Comparison of ENCODE assay signal across 27 cellular contexts in the genomic region with DNA sequence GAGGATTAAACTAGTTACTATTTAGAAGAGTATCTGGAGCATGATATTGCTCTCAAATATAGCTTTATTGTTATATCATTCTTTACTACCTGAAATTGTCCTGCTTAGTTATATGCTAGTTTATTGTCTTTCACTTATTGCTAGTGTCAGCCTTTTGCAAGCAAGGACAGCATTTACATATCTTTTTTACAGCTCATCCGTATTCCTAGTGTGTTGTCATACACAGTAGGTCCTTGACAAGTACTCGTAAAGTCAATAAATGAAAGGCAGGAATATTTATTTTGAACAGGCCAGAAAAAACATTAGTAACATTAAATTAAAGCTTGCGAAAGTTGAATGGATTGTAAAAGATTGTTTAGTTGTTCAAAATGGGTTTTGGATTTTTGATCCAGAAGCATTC. TPM values are rescaled to one million over a fixed set of nuclear protein-coding genes. Genes with fewer than 3 reads are reported as not detected.
A peak's percentile ranks its signal among the peaks of the same experiment; 100 is the strongest.
DNase-seq lines count a peak whose midpoint lies in the region; ATAC-seq, FAIRE-seq and TF ChIP-seq lines count a peak whose summit lies in the region.
"Had no signal": no experiment of that assay in that cellular context is flagged by ENCODE, and none has a peak within 500 bp of the region (broad histone marks: within the 10 kb centered on the region; RNA-seq: fewer than 3 reads in every experiment).

No MANE protein-coding gene starts in this region.

- H3K4me1 ChIP-seq in K562 (replicated peaks in 1 of 2; ENCODE audit: control insufficient read depth in 2 of 2, insufficient read depth in 2 of 2, low read length in 2 of 2): peaks cover 3 to 32% of the 10 kb centered on the region in 2 experiments; a peak in 4 of 5 replicates
- no peaks in the 10 kb centered on the region for H3K4me1 ChIP-seq in HepG2 (ENCODE audit: insufficient read depth, low read length)
- peaks cover 17% of the 10 kb centered on the region for H3K4me1 ChIP-seq in testis
- peaks cover 9% of the 10 kb centered on the region for H3K4me1 ChIP-seq in MM.1S (ENCODE audit: low read length)
- H3K4me1 ChIP-seq: breast epithelium, upper lobe of right lung had no signal

- FAIRE-seq in K562 (lab: Jason Lieb, UNC) (no peak), HepG2 (lab: Jason Lieb, UNC) (no peak)
- FAIRE-seq: GM18507 had no signal

- H3K27ac ChIP-seq in K562 (ENCODE audit: extremely low read depth, low read depth, low read length) (no peak overlapping the region), HepG2 (ENCODE audit: extremely low read length, insufficient read depth, low read length) (no peak overlapping the region), testis (peak overlapping the region; percentile 46 to 86), MM.1S (ENCODE audit: low read length) (no peak overlapping the region)
- H3K27ac ChIP-seq: breast epithelium, RWPE1, upper lobe of right lung had no signal

- H3K4me3 ChIP-seq in K562 (no peak overlapping the region), HepG2 (replicated peaks in 1 of 3; ENCODE audit: insufficient read depth in 1 of 3, low read depth in 2 of 3, low read length in 3 of 3) (no peak overlapping the region), testis (no peak overlapping the region), MM.1S (ENCODE audit: low read length) (no peak overlapping the region)
- H3K4me3 ChIP-seq: breast epithelium, GM23338, upper lobe of right lung had no signal

- peak; percentile 63 for DNase-seq in NCI-H510A treated with DMSO at 0.1 percent for 48 hours (lab: John Stamatoyannopoulos, UW)
- no peak for DNase-seq in NCI-H510A (lab: John Stamatoyannopoulos, UW)
- no peak for DNase-seq in K562 (ENCODE audit: extremely low read depth in 1 of 4, low spot score in 3 of 4)
- no peak for DNase-seq in HepG2 (ENCODE audit: low spot score)
- no peak for DNase-seq in testis
- no peak for DNase-seq in NCI-H1417 treated with DMSO at 0.1 percent for 48 hours (lab: John Stamatoyannopoulos, UW)
- DNase-seq in MM.1S: no peak
- DNase-seq: 8988T; activated naive CD4-positive, alpha-beta T cell; amniotic stem cell; DMS53; endodermal cell; GDM1; KG1; left cardiac atrium; natural killer cell; NCI-H2171 treated with DMSO at 0.1 percent for 48 hours; NCI-H748 treated with DMSO at 0.1 percent for 48 hours; SK-N-SH; stimulated activated naive CD8-positive, alpha-beta T cell treated with anti-CD3 and anti-CD28 coated beads, Interleukin-15, amount 100 ng/mL, for 72 hours; T-helper 2 cell; upper lobe of right lung had no signal

- 70% methylated on average over 3 of the region's 3 CpGs for WGBS in K562 (ENCODE audit: insufficient coverage, low coverage, missing lambda C conversion rate)
- WGBS in HepG2 (ENCODE audit: low lambda C conversion rate): 83% methylated on average over 3 of the region's 3 CpGs
- 67% methylated on average over 3 of the region's 3 CpGs for WGBS in testis, 2 donors

- intact Hi-C loops in K562 (cut with micrococcal nuclease) (no loop called here), HepG2 (cut with micrococcal nuclease; ENCODE audit: unreplicated experiment) (no loop called here), testis (cut with DNase I; ENCODE audit: low total_unique reads) (no loop called here)

- H2AFZ ChIP-seq in K562 (ENCODE audit: low read depth, low read length): no peak overlapping the region
- H2AFZ ChIP-seq in HepG2 (ENCODE audit: low read length): no peak overlapping the region
- no peak overlapping the region for H2AFZ ChIP-seq in MM.1S (ENCODE audit: low read length)
- H2AFZ ChIP-seq: GM23338 had no signal

- no peaks in the 10 kb centered on the region for H3K27me3 ChIP-seq in K562 (ENCODE audit: control insufficient read depth in 2 of 2, insufficient read depth in 2 of 2, low read length in 2 of 2)
- no peaks in the 10 kb centered on the region for H3K27me3 ChIP-seq in HepG2 (ENCODE audit: control insufficient read depth in 1 of 2, insufficient read depth in 2 of 2, low read length in 2 of 2)
- no peaks in the 10 kb centered on the region for H3K27me3 ChIP-seq in testis
- H3K27me3 ChIP-seq in MM.1S (replicated peaks; ENCODE audit: insufficient read depth, low read length): no peaks in the 10 kb centered on the region
- H3K27me3 ChIP-seq: breast epithelium, upper lobe of right lung had no signal

- no peak overlapping the region for H3K9ac ChIP-seq in K562 (ENCODE audit: insufficient read depth in 1 of 2, low read depth in 2 of 2, low read length in 2 of 2)
- H3K9ac ChIP-seq in HepG2 (ENCODE audit: insufficient read depth, low read depth, low read length): no peak overlapping the region
- H3K9ac ChIP-seq in MM.1S (ENCODE audit: low read length): no peak overlapping the region
- H3K9ac ChIP-seq: SK-N-SH had no signal

- TF ChIP-seq CTCF in K562 (IDR thresholded peaks at IDR 0.05 in 2 of 3, conservative IDR thresholded peaks at IDR 0.05 in 1 of 3; ENCODE audit: insufficient read depth in 2 of 3, low read depth in 1 of 3, low read length in 3 of 3) (no peak), HepG2 (CRISPR knock-in tag; IDR thresholded peaks at IDR 0.05) (no peak), testis (IDR thresholded peaks at IDR 0.05) (no peak), MM.1S (IDR thresholded peaks at IDR 0.05; ENCODE audit: low read length) (no peak)

- H3K9me3 ChIP-seq in K562 (replicated peaks; ENCODE audit: control insufficient read depth, insufficient read depth, low read depth, low read length) (no peaks in the 10 kb centered on the region), HepG2 (ENCODE audit: low read length) (peaks cover 15% of the 10 kb centered on the region), testis (no peaks in the 10 kb centered on the region), MM.1S (replicated peaks; ENCODE audit: insufficient read depth, low read length) (no peaks in the 10 kb centered on the region)

- no peaks in the 10 kb centered on the region for H3K9me2 ChIP-seq in MM.1S (replicated peaks; ENCODE audit: insufficient read depth, low read length)
- H3K9me2 ChIP-seq: SK-N-SH had no signal

- in situ Hi-C loops in K562 (cut with MboI) (no loop called here), HepG2 (cut with HindIII; ENCODE audit: extremely low pct_ligation_motif_present, low pct_unique_long_range_greater_than_20kb) (no loop called here)

- H3K79me2 ChIP-seq in K562 (ENCODE audit: control insufficient read depth, insufficient read depth, low read length) (peaks cover 27% of the 10 kb centered on the region), HepG2 (ENCODE audit: insufficient read depth, low read length) (no peaks in the 10 kb centered on the region), MM.1S (ENCODE audit: low read length) (no peaks in the 10 kb centered on the region)

- H3K9me1 ChIP-seq in K562 (ENCODE audit: control insufficient read depth, insufficient read depth, low read length): no peaks in the 10 kb centered on the region

- no peaks in the 10 kb centered on the region for H4K20me1 ChIP-seq in K562 (replicated peaks; ENCODE audit: control insufficient read depth, insufficient read depth, low read length)
- no peaks in the 10 kb centered on the region for H4K20me1 ChIP-seq in HepG2 (ENCODE audit: insufficient read depth, low read length)
- H4K20me1 ChIP-seq in MM.1S (ENCODE audit: insufficient read depth, low read length): no peaks in the 10 kb centered on the region

- BruUV-seq in K562 (replicated peaks; lab: Mats Ljungman, UMichigan) (no TSS peak), HepG2 (replicated peaks; lab: Mats Ljungman, UMichigan) (no TSS peak)

- H3K4me2 ChIP-seq in K562 (ENCODE audit: insufficient read depth, low read length) (no peak overlapping the region), HepG2 (ENCODE audit: low read depth, low read length) (no peak overlapping the region), MM.1S (ENCODE audit: low read depth, low read length) (no peak overlapping the region)
- H3K4me2 ChIP-seq: GM23338, SK-N-SH had no signal

- ATAC-seq in K562 (no peak), HepG2 (no peak), GM21360 (IDR thresholded peaks at IDR 0.05; ENCODE audit: unreplicated experiment) (no peak)
- ATAC-seq: GM23338; left cardiac atrium; natural killer cell; stimulated activated naive CD8-positive, alpha-beta T cell treated with anti-CD3 and anti-CD28 coated beads, Interleukin-15, amount 100 ng/mL, for 72 hours; upper lobe of right lung had no signal

- TF ChIP-seq POLR2A in K562 (conservative IDR thresholded peaks at IDR 0.05): no peak
- no peak for TF ChIP-seq POLR2A in HepG2 (IDR thresholded peaks at IDR 0.05; ENCODE audit: insufficient read depth in 1 of 2, low read depth in 2 of 2, low read length in 2 of 2)
- no peak for TF ChIP-seq POLR2A in testis (IDR thresholded peaks at IDR 0.05)

- no peak for TF ChIP-seq RAD21 in K562 (CRISPR knock-in tag; conservative IDR thresholded peaks at IDR 0.05 in 1 of 2, IDR thresholded peaks at IDR 0.05 in 1 of 2)
- no peak for TF ChIP-seq RAD21 in HepG2 (CRISPR knock-in tag; IDR thresholded peaks at IDR 0.05)

- peaks cover 4% of the 10 kb centered on the region; the same call in 1 of the 2 replicates for H3F3A ChIP-seq in MM.1S (ENCODE audit: insufficient read depth, low read length)

- POLR2A ChIA-PET in K562 (lab: Yijun Ruan, JAX): interaction anchor here (1.0 to 1.2 kb wide), 2 partner anchors 13 to 35 kb away, joined by 3 to 4 read pairs; partner anchors contain the start of gene CRADD
- POLR2A ChIA-PET in HepG2 (lab: Yijun Ruan, JAX): no interaction called here

- no peaks in the 10 kb centered on the region for H3K36me3 ChIP-seq in K562 (ENCODE audit: control insufficient read depth, insufficient read depth, low read length)
- no peaks in the 10 kb centered on the region for H3K36me3 ChIP-seq in HepG2 (replicated peaks in 1 of 2; ENCODE audit: control insufficient read depth in 1 of 2, insufficient read depth in 2 of 2, low read length in 2 of 2)
- no peaks in the 10 kb centered on the region for H3K36me3 ChIP-seq in testis (ENCODE audit: low read depth, missing control alignments)
- H3K36me3 ChIP-seq in MM.1S (replicated peaks; ENCODE audit: insufficient read depth, low read length): no peaks in the 10 kb centered on the region
- H3K36me3 ChIP-seq: breast epithelium, upper lobe of right lung had no signal

- TF ChIP-seq EP300 in K562 (IDR thresholded peaks at IDR 0.05; ENCODE audit: low read length): no peak
- no peak for TF ChIP-seq EP300 in HepG2 (IDR thresholded peaks at IDR 0.05; ENCODE audit: low read depth in 2 of 2, low read length in 2 of 2)
- TF ChIP-seq EP300 in HepG2 (CRISPR knock-in tag; IDR thresholded peaks at IDR 0.05; ENCODE audit: borderline replicate concordance): no peak

- CTCF ChIA-PET in K562 (lab: Yijun Ruan, JAX; ENCODE audit: low intra/inter-chr PET ratio) (no interaction called here), HepG2 (lab: Yijun Ruan, JAX; ENCODE audit: low intra/inter-chr PET ratio, low total read pairs) (no interaction called here)

RNA-seq across cellular contexts. Expression of gene CRADD, which starts 35.0 kb away (rescaled TPM):
- total RNA-seq in K562 (2011; cell fraction: chromatin; rRNA removed; ENCODE audit: low replicate concordance): 40.5 and 42.6 TPM in 2 replicates
- 19.3 and 19.5 TPM in 2 replicates for total RNA-seq in K562 (2011; cell fraction: nucleolus; rRNA removed)
- total RNA-seq in K562 (2011; cell fraction: nucleoplasm; rRNA removed): 30.1 and 58.6 TPM in 2 replicates
- total RNA-seq in K562 (2014; rRNA removed) (34.0 and 41.1 TPM in 2 replicates), K562 (2014; rRNA removed; fragmentation: Illumina TruSeq; extraction: Trizol) (25.9 and 36.2 TPM in 2 replicates), K562 (2015; rRNA removed; fragmentation: Illumina TruSeq; extraction: Trizol) (25.2 and 26.4 TPM in 2 replicates), K562 (2021) (29.5 and 31.4 TPM in 2 replicates), HepG2 (2016; rRNA removed; fragmentation: Illumina TruSeq; extraction: Trizol) (18.8 and 22.3 TPM in 2 replicates), testis (10 to 100 TPM; 46.0 to 53.0 TPM)
- polyA plus RNA-seq in K562 (2011; rRNA removed) (25.9 and 26.6 TPM in 2 replicates), K562 (2014; fragmentation: Illumina TruSeq; extraction: Trizol) (24.1 and 32.1 TPM in 2 replicates), K562 (2014; fragmentation: Nextera tagmentation; extraction: Ambion mirVana) (10 to 100 TPM; 20.5 to 24.9 TPM), K562 (2014; rRNA removed) (38.2 and 38.6 TPM in 2 replicates), HepG2 (2011; rRNA removed) (12.4 and 13.7 TPM in 2 replicates), testis (ENCODE audit: insufficient read depth, low read depth, low replicate concordance) (43.2 TPM)
- polyA plus RNA-seq in K562 (2011; cell fraction: cytosol; rRNA removed): 34.4 and 35.1 TPM in 2 replicates
- 9.0 and 12.8 TPM in 2 replicates for polyA plus RNA-seq in K562 (2011; cell fraction: nucleus; rRNA removed)
- 29.0 and 43.4 TPM in 2 replicates for polyA plus RNA-seq in K562 (2012)
- 15.8 and 23.3 TPM in 2 replicates for polyA minus RNA-seq in K562 (2011; rRNA and poly(A)+ RNA removed)
- 5.2 and 10.3 TPM in 2 replicates for polyA minus RNA-seq in K562 (2011; cell fraction: cytosol; rRNA and poly(A)+ RNA removed)
- polyA minus RNA-seq in K562 (2011; cell fraction: nucleus; rRNA and poly(A)+ RNA removed): 12.8 and 14.1 TPM in 2 replicates
- total RNA-seq in HepG2 (2016; cell fraction: cytosol; rRNA removed; fragmentation: Illumina TruSeq; extraction: Trizol; ENCODE audit: low read depth): 7.7 and 9.3 TPM in 2 replicates
- total RNA-seq in HepG2 (2016; cell fraction: insoluble cytoplasmic fraction; rRNA removed; fragmentation: Illumina TruSeq; extraction: Trizol): 15.4 and 25.4 TPM in 2 replicates
- total RNA-seq in HepG2 (2016; cell fraction: membrane; rRNA removed; fragmentation: Illumina TruSeq; extraction: Trizol): 10.0 and 11.9 TPM in 2 replicates
- total RNA-seq in HepG2 (2016; cell fraction: nucleus; rRNA removed; fragmentation: Illumina TruSeq; extraction: Trizol): 11.3 and 12.9 TPM in 2 replicates
- 14.5 and 17.3 TPM in 2 replicates for polyA plus RNA-seq in HepG2 (2011; cell fraction: cytosol; rRNA removed)
- 6.3 and 6.5 TPM in 2 replicates for polyA plus RNA-seq in HepG2 (2011; cell fraction: nucleus; rRNA removed)
- polyA plus RNA-seq in HepG2 (2012): 13.8 and 16.2 TPM in 2 replicates
- polyA plus RNA-seq in HepG2 (2016; cell fraction: cytosol; fragmentation: Illumina TruSeq; extraction: Trizol; ENCODE audit: low read depth): 6.6 and 6.9 TPM in 2 replicates
- 20.3 and 24.7 TPM in 2 replicates for polyA plus RNA-seq in HepG2 (2016; cell fraction: insoluble cytoplasmic fraction; fragmentation: Illumina TruSeq; extraction: Trizol; ENCODE audit: low read depth)
- 7.1 and 10.2 TPM in 2 replicates for polyA plus RNA-seq in HepG2 (2016; cell fraction: membrane; fragmentation: Illumina TruSeq; extraction: Trizol; ENCODE audit: low read depth)
- 8.0 and 9.4 TPM in 2 replicates for polyA plus RNA-seq in HepG2 (2016; cell fraction: nucleus; fragmentation: Illumina TruSeq; extraction: Trizol; ENCODE audit: insufficient read depth, low read depth)
- 7.4 and 15.6 TPM in 2 replicates for polyA minus RNA-seq in HepG2 (2011; rRNA and poly(A)+ RNA removed; ENCODE audit: low replicate concordance)
- polyA minus RNA-seq in HepG2 (2011; cell fraction: cytosol; rRNA and poly(A)+ RNA removed): 4.2 and 6.2 TPM in 2 replicates
- polyA minus RNA-seq in HepG2 (2011; cell fraction: nucleus; rRNA and poly(A)+ RNA removed): 18.9 and 22.4 TPM in 2 replicates

Comparison
In these comparisons a context has a peak if more than half of its experiments do, and no peak if none do; other contexts are left out.
1. H3K27ac ChIP-seq: peak in testis (2 of 2); none in K562 (single experiment), HepG2 (single experiment) and MM.1S (single experiment).